In genomic region chr2:112843288-112843687, GRCh38 we compare ENCODE assay signal across 20 cellular contexts. TPM values are rescaled to one million over a fixed set of nuclear protein-coding genes. Genes with fewer than 3 reads are reported as not detected.
"Had no signal": no experiment of that assay in that cellular context is flagged by ENCODE, and none has a peak within 500 bp of the region (broad histone marks: within the 10 kb centered on the region; RNA-seq: fewer than 3 reads in every experiment).

No MANE protein-coding gene starts in this region.

- H3K9me3 ChIP-seq: SK-N-SH had no signal

- DNase-seq: KBM-7, MV-4-11, NCI-H1048, NCI-H1105, NCI-H1417, NCI-H1436 treated with DMSO at 0.1 percent for 48 hours, NCI-H1694, NCI-H1930, NCI-H2081, NCI-H2107, NCI-H2227 treated with DMSO at 0.1 percent for 48 hours, NCI-H524 treated with DMSO at 0.1 percent for 48 hours, NCI-H69, NCI-H774, SHP77, SK-N-SH, SW 1271 had no signal

- H3K27ac ChIP-seq: RWPE1 had no signal

RNA-seq across cellular contexts. Expression of gene IL1A, which starts 59.0 kb away (rescaled TPM):
- total RNA-seq: LHCN-M2, SK-MEL-5 had no signal
- polyA plus RNA-seq: SK-N-SH had no signal
